In genomic region chr3:31532587-31533168, GRCh38 we compare ENCODE assay signal across 8 cellular contexts. TPM values are rescaled to one million over a fixed set of nuclear protein-coding genes. Genes with fewer than 3 reads are reported as not detected.
A peak's percentile ranks its signal among the peaks of the same experiment; 100 is the strongest.
DNase-seq lines count a peak whose midpoint lies in the region; ATAC-seq, FAIRE-seq and TF ChIP-seq lines count a peak whose summit lies in the region.

Gene STT3B (plus strand): TSS chr3:31532925. CDS start chr3:31532999, 74 bp downstream.

- TF ChIP-seq CTCF in GM06990 (IDR thresholded peaks at IDR 0.05; ENCODE audit: insufficient read depth, low read length, poor library complexity, severe bottlenecking) (no peak), GM12878 (IDR thresholded peaks at IDR 0.05 in 2 of 3, conservative IDR thresholded peaks at IDR 0.05 in 1 of 3; ENCODE audit: control insufficient read depth in 2 of 3, extremely low read depth in 1 of 3, insufficient read depth in 1 of 3, low read depth in 3 of 3, low read length in 3 of 3) (no peak)

- H3K9ac ChIP-seq in GM12878 (ENCODE audit: control insufficient read depth, insufficient read depth, low read length) (peak within 1 kb of the TSS; percentile 91), iPS-18a (ENCODE audit: low read length) (peak within 1 kb of the TSS; percentile 86)

- no peak for FAIRE-seq in GM12878 (lab: Jason Lieb, UNC)

- H4K20me1 ChIP-seq in GM12878 (ENCODE audit: control insufficient read depth, insufficient read depth), result no peaks in the 10 kb centered on the region

- BruUV-seq in GM12878 (replicated peaks; lab: Mats Ljungman, UMichigan), result no TSS peak

- ATAC-seq in GM21825 (IDR thresholded peaks at IDR 0.05; ENCODE audit: unreplicated experiment) (peak; percentile 51), GM12878 (peak; percentile 72)

- intact Hi-C loops in GM12878 (cut with micrococcal nuclease; ENCODE audit: unreplicated experiment), result loop anchor here (1.0 to 10.0 kb wide), 6 partner anchors 70 to 765 kb away; no protein-coding TSS in a partner anchor

- DNase-seq in GM06990 (ENCODE audit: extremely low read depth, insufficient read length), result peak; percentile 92
- DNase-seq in T-helper 1 cell, result peak; percentile 63 to 92 (median 73)
- DNase-seq in GM12878 (ENCODE audit: low read depth, low spot score), result peak; percentile 49
- no peak for DNase-seq in central memory CD4-positive, alpha-beta T cell

- RAD21 ChIA-PET in GM12878 (lab: Charles Lee; ENCODE audit: unreplicated experiment), result interaction anchor here (0.7 to 8.0 kb wide), 32 partner anchors 7 to 360 kb away, joined by 3 to 88 read pairs (median 4); no protein-coding TSS in a partner anchor

- H3K9me3 ChIP-seq in KOPT-K1 (ENCODE audit: insufficient read depth, low read length, poor library complexity, severe bottlenecking) (no peaks in the 10 kb centered on the region), GM12878 (replicated peaks; ENCODE audit: control insufficient read depth, insufficient read depth, low read length) (no peaks in the 10 kb centered on the region), iPS-18a (ENCODE audit: control insufficient read depth, low read depth, low read length) (no peaks in the 10 kb centered on the region)

- H3K4me1 ChIP-seq in GM12878 (ENCODE audit: control insufficient read depth, insufficient read depth, low read length) (peaks cover 7% of the 10 kb centered on the region; the same call in 1 of the 2 replicates), iPS-18a (ENCODE audit: control insufficient read depth, low read depth, low read length) (peaks cover 26% of the 10 kb centered on the region)

- no peak for TF ChIP-seq RAD21 in GM12878 (IDR thresholded peaks at IDR 0.05; ENCODE audit: insufficient read depth, low read depth, low read length)

- peaks cover 63% of the 10 kb centered on the region for H3K79me2 ChIP-seq in GM12878 (ENCODE audit: control insufficient read depth, insufficient read depth, low read length)

- peak within 1 kb of the TSS; percentile 84 for H2AFZ ChIP-seq in GM12878 (ENCODE audit: control insufficient read depth, low read depth, low read length)

- H3K36me3 ChIP-seq in GM06990 (ENCODE audit: control insufficient read depth, insufficient read depth, low read length) (no peaks in the 10 kb centered on the region), KOPT-K1 (ENCODE audit: insufficient read depth, low read length) (peaks cover 25% of the 10 kb centered on the region), GM12878 (ENCODE audit: control insufficient read depth in 2 of 2, insufficient read depth in 2 of 2, low read length in 1 of 2) (no peaks in the 10 kb centered on the region; a peak in 1 of 4 replicates), iPS-18a (ENCODE audit: control insufficient read depth, low read depth, low read length) (no peaks in the 10 kb centered on the region)

- SMC1A ChIA-PET in GM12878 (lab: Charles Lee; ENCODE audit: uncharacterized antibody, unreplicated experiment), result interaction anchor here (0.7 to 4.3 kb wide), 18 partner anchors 10 to 763 kb away, joined by 3 to 56 read pairs (median 5); no protein-coding TSS in a partner anchor

- in situ Hi-C loops in GM12878 (cut with MboI), result loop anchor here (10.0 kb wide), 1 partner anchor 288 kb away; no protein-coding TSS in a partner anchor

- POLR2A ChIA-PET in GM12878 (lab: Charles Lee), result interaction anchor here (0.5 to 4.1 kb wide), 23 partner anchors 9 to 322 kb away, joined by 3 to 69 read pairs (median 5); no protein-coding TSS in a partner anchor

- H3K27ac ChIP-seq in KOPT-K1 (ENCODE audit: low read depth, low read length, poor library complexity, severe bottlenecking) (peak within 1 kb of the TSS; percentile 99), GM12878 (ENCODE audit: control insufficient read depth, insufficient read depth) (peak within 1 kb of the TSS; percentile 92), iPS-18a (ENCODE audit: low read length) (peak within 1 kb of the TSS; percentile 89), skin epidermis (peak within 1 kb of the TSS; percentile 77 to 100 (median 96))

- TF ChIP-seq EP300 in GM12878 (IDR thresholded peaks at IDR 0.05; ENCODE audit: borderline replicate concordance in 1 of 2, control insufficient read depth in 1 of 2, low read depth in 2 of 2, low read length in 2 of 2), result no peak

- H3K4me2 ChIP-seq in GM12878 (ENCODE audit: control insufficient read depth, insufficient read depth), result peak within 1 kb of the TSS; percentile 79

- WGBS in GM12878 (ENCODE audit: insufficient coverage, insufficient replicate concordance, low lambda C conversion rate, missing lambda C conversion rate), result under 1% methylated on average over 51 of the region's 68 CpGs

- CTCF ChIA-PET in GM12878 (lab: Yijun Ruan, JAX), result interaction anchor here (0.5 to 2.0 kb wide), 17 partner anchors 7 to 763 kb away, joined by 3 to 8 read pairs (median 4); no protein-coding TSS in a partner anchor

- H3K4me3 ChIP-seq in GM06990 (replicated peaks; ENCODE audit: low read depth, low read length) (peak within 1 kb of the TSS; percentile 87), GM12878 (peak within 1 kb of the TSS; percentile 92), iPS-18a (ENCODE audit: low read length) (peak within 1 kb of the TSS; percentile 80), skin epidermis (peak within 1 kb of the TSS; percentile 63 to 98 (median 84))

- no peaks in the 10 kb centered on the region for H3K27me3 ChIP-seq in GM06990 (replicated peaks; ENCODE audit: control insufficient read depth, insufficient read depth, low read length)
- H3K27me3 ChIP-seq in GM12878 (replicated peaks in 1 of 2; ENCODE audit: control insufficient read depth in 2 of 2, insufficient read depth in 2 of 2, low read length in 1 of 2), result no peaks in the 10 kb centered on the region
- H3K27me3 ChIP-seq in iPS-18a (ENCODE audit: control insufficient read depth, insufficient read depth, low read length), result no peaks in the 10 kb centered on the region

- TF ChIP-seq POLR2A in GM12878 (IDR thresholded peaks at IDR 0.05; ENCODE audit: low read depth, low read length), result peak; percentile 69

TF ChIP-seq in GM12878, 131 proteins besides CTCF, POLR2A, EP300 and RAD21 (continues in another document):
- 0 out of 2 replicates have a peak, but pooled peaks have one; percentile 39 for TF ChIP-seq ZNF687 (IDR thresholded peaks at IDR 0.05)
- TF ChIP-seq POLR2AphosphoS2 (IDR thresholded peaks at IDR 0.05; ENCODE audit: low read depth, low read length), result peak; percentile 60; the same call in 1 of the 2 replicates
- TF ChIP-seq SPI1 (IDR thresholded peaks at IDR 0.05; ENCODE audit: borderline replicate concordance, insufficient read depth, low read depth, low read length), result no peak
- TF ChIP-seq STAT3 (IDR thresholded peaks at IDR 0.05; ENCODE audit: low read depth, low read length), result no peak
- peak; percentile 0; the same call in 1 of the 2 replicates for TF ChIP-seq SMARCA5 (IDR thresholded peaks at IDR 0.05)
- peak; percentile 74; the same call in 1 of the 2 replicates for TF ChIP-seq RBBP5 (conservative IDR thresholded peaks at IDR 0.05)
- TF ChIP-seq ASH2L (IDR thresholded peaks at IDR 0.05; ENCODE audit: borderline replicate concordance, low read depth), result peak; percentile 72; the same call in 1 of the 2 replicates
- no peak for TF ChIP-seq TCF12 (IDR thresholded peaks at IDR 0.05; ENCODE audit: low read depth, low read length)

RNA-seq across cellular contexts. Expression of gene STT3B, which starts in this region (rescaled TPM):
- 279 and 287 TPM in 2 replicates for total RNA-seq in GM12878 (2013; cell fraction: nucleolus; rRNA removed)
- total RNA-seq in GM12878 (2014; rRNA removed), result 93.5 and 99.7 TPM in 2 replicates
- total RNA-seq in GM12878 (2014; rRNA removed; fragmentation: Illumina TruSeq; extraction: Trizol), result 125 and 135 TPM in 2 replicates
- 83.9 and 87.3 TPM in 2 replicates for total RNA-seq in GM12878 (2021)
- polyA plus RNA-seq in GM12878 (2011; ENCODE audit: low read depth), result 51.0 TPM
- 208 and 308 TPM in 2 replicates for polyA plus RNA-seq in GM12878 (2011; rRNA removed)
- polyA plus RNA-seq in GM12878 (2011; cell fraction: cytosol; rRNA removed), result 76.6 and 78.3 TPM in 2 replicates
- polyA plus RNA-seq in GM12878 (2011; cell fraction: nucleus; rRNA removed), result 99.2 and 113 TPM in 2 replicates
- polyA plus RNA-seq in GM12878 (2012), result 73.1 and 105 TPM in 2 replicates
- polyA plus RNA-seq in GM12878 (2014; fragmentation: Illumina TruSeq; extraction: Trizol), result 80.0 and 89.8 TPM in 2 replicates
- polyA plus RNA-seq in GM12878 (2014; fragmentation: Nextera tagmentation; extraction: Ambion mirVana), result 10 to 100 TPM; 19.9 to 29.3 TPM
- 55.9 and 71.1 TPM in 2 replicates for polyA plus RNA-seq in GM12878 (2014; rRNA removed)
- polyA plus RNA-seq in GM12878 (2016; fragmentation: Nextera tagmentation; extraction: Ambion mirVana), result 10 to 100 TPM; 29.9 to 79.2 TPM
- polyA minus RNA-seq in GM12878 (2011; rRNA and poly(A)+ RNA removed), result 213 and 270 TPM in 2 replicates
- polyA minus RNA-seq in GM12878 (2011; cell fraction: cytosol; rRNA and poly(A)+ RNA removed), result 78.4 and 86.4 TPM in 2 replicates
- 110 and 166 TPM in 2 replicates for polyA minus RNA-seq in GM12878 (2011; cell fraction: nucleus; rRNA and poly(A)+ RNA removed)
